17 cellular contexts compared by ENCODE assay signal in genomic region chr2:236908456-236909388, GRCh38.
DNase-seq lines count a peak whose midpoint lies in the region; ATAC-seq and TF ChIP-seq lines count a peak whose summit lies in the region.
"Had no signal": no experiment of that assay in that cellular context is flagged by ENCODE, and none has a peak within 500 bp of the region (broad histone marks: within the 10 kb centered on the region; RNA-seq: fewer than 3 reads in every experiment).

No MANE protein-coding gene starts in this region.

- H3K14ac ChIP-seq in neuronal stem cell (ENCODE audit: low read length), result peak overlapping the region; percentile 40

- no peak overlapping the region for H4K91ac ChIP-seq in neuronal stem cell (ENCODE audit: low read depth, low read length, poor library complexity)

- POLR2A ChIA-PET in activated CD8-positive, alpha-beta T cell treated with anti-CD3 and anti-CD28 coated beads, Interleukin-2, amount 10 ng/mL, durations not matched to agents 7 days and 5 days (lab: Charles Lee), result no interaction called here
- POLR2A ChIA-PET in activated CD8-positive, alpha-beta T cell treated with anti-CD3 and anti-CD28 coated beads for 36 hours (lab: Charles Lee), result no interaction called here

- peaks cover 4 to 10% of the 10 kb centered on the region in 2 donors for H3K4me1 ChIP-seq in neuronal stem cell (ENCODE audit: control insufficient read depth in 2 of 2, insufficient read depth in 1 of 2, low read depth in 1 of 2, low read length in 2 of 2)
- no peaks in the 10 kb centered on the region for H3K4me1 ChIP-seq in upper lobe of right lung
- H3K4me1 ChIP-seq: BE2C had no signal

- CTCF ChIA-PET in activated CD8-positive, alpha-beta T cell treated with anti-CD3 and anti-CD28 coated beads, Interleukin-2, amount 10 ng/mL, durations not matched to agents 7 days and 5 days (lab: Charles Lee), result no interaction called here
- CTCF ChIA-PET in activated CD8-positive, alpha-beta T cell treated with anti-CD3 and anti-CD28 coated beads for 36 hours (lab: Charles Lee), result no interaction called here

- H3K79me1 ChIP-seq in neuronal stem cell (ENCODE audit: low read depth, low read length), result no peaks in the 10 kb centered on the region

- no peak overlapping the region for H3K27ac Mint-ChIP-seq in activated CD8-positive, alpha-beta T cell treated with anti-CD3 and anti-CD28 coated beads, Interleukin-2, amount 10 ng/mL, durations not matched to agents 7 days and 5 days
- H3K27ac Mint-ChIP-seq in activated CD8-positive, alpha-beta T cell treated with anti-CD3 and anti-CD28 coated beads for 36 hours, result no peak overlapping the region
- H3K27ac Mint-ChIP-seq: CD4-positive, alpha-beta memory T cell had no signal

- WGBS in neuronal stem cell (ENCODE audit: extremely low coverage in 2 of 2, insufficient read length in 2 of 2, insufficient replicate concordance in 1 of 2), 2 donors, result no CpG with 5 or more reads among the region's 21 CpGs

- H3K23ac ChIP-seq in neuronal stem cell (ENCODE audit: low read depth, low read length, poor library complexity), result no peak overlapping the region

- peaks cover 0 to 2% of the 10 kb centered on the region in 2 donors for H3K9me3 ChIP-seq in neuronal stem cell (replicated peaks in 1 of 2; ENCODE audit: control insufficient read depth in 2 of 2, insufficient read depth in 1 of 2, low read depth in 1 of 2, low read length in 2 of 2)
- no peaks in the 10 kb centered on the region for H3K9me3 ChIP-seq in upper lobe of right lung
- H3K9me3 ChIP-seq: BE2C had no signal

- TF ChIP-seq CTCF in activated CD8-positive, alpha-beta T cell treated with anti-CD3 and anti-CD28 coated beads for 36 hours (IDR thresholded peaks at IDR 0.05), result no peak
- no peak for TF ChIP-seq CTCF in upper lobe of right lung (IDR thresholded peaks at IDR 0.05)

- intact Hi-C loops in activated CD8-positive, alpha-beta T cell treated with anti-CD3 and anti-CD28 coated beads for 36 hours (cut with micrococcal nuclease), result no loop called here
- intact Hi-C loops in head of caudate nucleus (cut with DNase I) (no loop called here), upper lobe of right lung (cut with DNase I) (no loop called here)

- H3K18ac ChIP-seq in neuronal stem cell (ENCODE audit: low read length), result peak overlapping the region; percentile 83

- no peak for ATAC-seq in activated CD8-positive, alpha-beta T cell treated with anti-CD3 and anti-CD28 coated beads, Interleukin-2, amount 10 ng/mL, durations not matched to agents 7 days and 5 days
- no peak for ATAC-seq in activated CD8-positive, alpha-beta T cell treated with anti-CD3 and anti-CD28 coated beads for 36 hours
- ATAC-seq in upper lobe of right lung, result peak; percentile 34
- no peak for ATAC-seq in activated CD4-positive, CD25-positive, alpha-beta regulatory T cell treated with anti-CD3 and anti-CD28 coated beads, Interleukin-2, amount 50 U/mL, for 24 hours
- ATAC-seq: K562 had no signal

- no peaks in the 10 kb centered on the region for H3K27me3 Mint-ChIP-seq in activated CD8-positive, alpha-beta T cell treated with anti-CD3 and anti-CD28 coated beads, Interleukin-2, amount 10 ng/mL, durations not matched to agents 7 days and 5 days (ENCODE audit: low read depth)
- H3K27me3 Mint-ChIP-seq in activated CD8-positive, alpha-beta T cell treated with anti-CD3 and anti-CD28 coated beads for 36 hours, result peaks cover 6% of the 10 kb centered on the region

- H2BK12ac ChIP-seq in neuronal stem cell (ENCODE audit: low read length), result peak overlapping the region; percentile 80

- no peak overlapping the region for H4K8ac ChIP-seq in neuronal stem cell (ENCODE audit: low read depth, low read length)

- H3K36me3 ChIP-seq in neuronal stem cell (replicated peaks in 1 of 2; ENCODE audit: control insufficient read depth in 2 of 2, insufficient read depth in 2 of 2, low read length in 2 of 2), result no peaks in the 10 kb centered on the region
- H3K36me3 ChIP-seq in upper lobe of right lung, result no peaks in the 10 kb centered on the region
- H3K36me3 ChIP-seq: BE2C had no signal

- H3K4ac ChIP-seq in neuronal stem cell (ENCODE audit: low read length), result no peak overlapping the region

- no peaks in the 10 kb centered on the region for H3K4me1 Mint-ChIP-seq in activated CD8-positive, alpha-beta T cell treated with anti-CD3 and anti-CD28 coated beads, Interleukin-2, amount 10 ng/mL, durations not matched to agents 7 days and 5 days (ENCODE audit: low read depth)
- H3K4me1 Mint-ChIP-seq in activated CD8-positive, alpha-beta T cell treated with anti-CD3 and anti-CD28 coated beads for 36 hours (ENCODE audit: low read depth), result no peaks in the 10 kb centered on the region
- H3K4me1 Mint-ChIP-seq: CD4-positive, alpha-beta memory T cell had no signal

- DNase-seq in activated CD8-positive, alpha-beta T cell treated with anti-CD3 and anti-CD28 coated beads, Interleukin-2, amount 10 ng/mL, durations not matched to agents 7 days and 5 days, result peak; percentile 7
- DNase-seq in activated CD8-positive, alpha-beta T cell treated with anti-CD3 and anti-CD28 coated beads for 36 hours, result no peak
- DNase-seq in head of caudate nucleus (peak in 24 of 42 donors; percentile 10 to 79 (median 48)), neuronal stem cell (ENCODE audit: low spot score) (no peak), upper lobe of right lung (no peak), mesenteric fat pad (ENCODE audit: low spot score) (no peak)
- DNase-seq: BE2C; Calu3; CD4-positive, alpha-beta memory T cell; GOT3; NCI-H1092 treated with DMSO at 0.1 percent for 48 hours; NCI-H2081; NCI-H446 treated with DMSO at 0.1 percent for 48 hours; NK-92 treated with Interleukin-12 subunit alpha and Interleukin-12 subunit beta, amount 100 ng/mL, for 24 hours; Right ventricle myocardium superior had no signal

- H2AK5ac ChIP-seq in neuronal stem cell (ENCODE audit: low read depth, low read length), result peak overlapping the region; percentile 87

- H2AFZ ChIP-seq in neuronal stem cell (ENCODE audit: low read length), result no peak overlapping the region

- H3K27me3 ChIP-seq in neuronal stem cell (ENCODE audit: control insufficient read depth in 3 of 3, insufficient read depth in 3 of 3, low read depth in 1 of 3, low read length in 3 of 3), result no peaks in the 10 kb centered on the region
- H3K27me3 ChIP-seq in upper lobe of right lung, result peaks cover 5% of the 10 kb centered on the region

- no peaks in the 10 kb centered on the region for H3K9me3 Mint-ChIP-seq in activated CD8-positive, alpha-beta T cell treated with anti-CD3 and anti-CD28 coated beads, Interleukin-2, amount 10 ng/mL, durations not matched to agents 7 days and 5 days (ENCODE audit: insufficient read depth)
- no peaks in the 10 kb centered on the region for H3K9me3 Mint-ChIP-seq in activated CD8-positive, alpha-beta T cell treated with anti-CD3 and anti-CD28 coated beads for 36 hours
- H3K9me3 Mint-ChIP-seq: CD4-positive, alpha-beta memory T cell had no signal

- H3K27ac ChIP-seq in neuronal stem cell (replicated peaks; ENCODE audit: low read length) (no peak overlapping the region), upper lobe of right lung (no peak overlapping the region)

- H2BK5ac ChIP-seq in neuronal stem cell (ENCODE audit: low read length), result peak overlapping the region; percentile 47

- H2BK15ac ChIP-seq in neuronal stem cell (ENCODE audit: low read length), result peak overlapping the region; percentile 26

- H3K9ac ChIP-seq in neuronal stem cell (ENCODE audit: low read depth, low read length, poor library complexity), result no peak overlapping the region

- no peak overlapping the region for H2BK120ac ChIP-seq in neuronal stem cell (ENCODE audit: low read depth, low read length)

- H3K4me2 ChIP-seq in neuronal stem cell (ENCODE audit: insufficient read depth, low read length, poor library complexity, severe bottlenecking), result no peak overlapping the region

- H3K4me3 ChIP-seq in neuronal stem cell (ENCODE audit: low read length in 2 of 2) (no peak overlapping the region), upper lobe of right lung (no peak overlapping the region)
- H3K4me3 ChIP-seq: K562 had no signal

- no peaks in the 10 kb centered on the region for H3K36me3 Mint-ChIP-seq in activated CD8-positive, alpha-beta T cell treated with anti-CD3 and anti-CD28 coated beads, Interleukin-2, amount 10 ng/mL, durations not matched to agents 7 days and 5 days (ENCODE audit: low read depth)
- no peaks in the 10 kb centered on the region for H3K36me3 Mint-ChIP-seq in activated CD8-positive, alpha-beta T cell treated with anti-CD3 and anti-CD28 coated beads for 36 hours (ENCODE audit: low read depth)
- H3K36me3 Mint-ChIP-seq: CD4-positive, alpha-beta memory T cell had no signal

- H3K4me3 Mint-ChIP-seq in activated CD8-positive, alpha-beta T cell treated with anti-CD3 and anti-CD28 coated beads, Interleukin-2, amount 10 ng/mL, durations not matched to agents 7 days and 5 days, result no peak overlapping the region
- no peak overlapping the region for H3K4me3 Mint-ChIP-seq in activated CD8-positive, alpha-beta T cell treated with anti-CD3 and anti-CD28 coated beads for 36 hours
- H3K4me3 Mint-ChIP-seq: CD4-positive, alpha-beta memory T cell had no signal

Comparison
In these comparisons a context has a peak if more than half of its experiments do, and no peak if none do; other contexts are left out.
1. DNase-seq: peak in activated CD8-positive, alpha-beta T cell treated with anti-CD3 and anti-CD28 coated beads, Interleukin-2, amount 10 ng/mL, durations not matched to agents 7 days and 5 days (single experiment) and head of caudate nucleus (24 of 42); none in activated CD8-positive, alpha-beta T cell treated with anti-CD3 and anti-CD28 coated beads for 36 hours (single experiment), neuronal stem cell (single experiment), upper lobe of right lung (single experiment) and mesenteric fat pad (single experiment).